ENCODE assay signal across 19 cellular contexts in the genomic region with DNA sequence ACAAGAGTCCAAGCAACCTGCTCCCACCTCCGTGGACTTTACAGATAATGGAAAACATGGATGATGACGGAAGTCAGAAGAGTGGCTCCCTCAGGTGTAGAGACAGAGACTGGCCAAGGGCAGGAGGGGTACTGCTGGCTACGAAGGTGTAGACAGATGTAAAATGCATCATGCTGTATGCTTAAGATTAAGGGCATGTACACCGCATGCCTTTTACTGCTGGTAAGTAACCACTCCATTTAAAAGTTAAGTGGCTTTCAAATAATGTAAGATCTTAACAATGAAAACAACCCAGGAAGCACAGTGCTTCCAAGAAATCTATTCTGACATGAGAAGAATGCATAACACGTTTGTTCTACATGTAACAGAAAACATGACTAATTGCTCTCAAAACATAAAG.
"Had no signal": no experiment of that assay in that cellular context is flagged by ENCODE, and none has a peak within 500 bp of the region (broad histone marks: within the 10 kb centered on the region; RNA-seq: fewer than 3 reads in every experiment).

No MANE protein-coding gene starts in this region.

- H2AFZ ChIP-seq: neural progenitor cell had no signal

- H3K36me3 ChIP-seq: ascending aorta, neural progenitor cell, thoracic aorta, upper lobe of left lung had no signal

- H3K4me3 ChIP-seq: ascending aorta, mucosa of descending colon, neural progenitor cell, thoracic aorta, upper lobe of left lung had no signal

- H3K9ac ChIP-seq: neural progenitor cell had no signal

- H3K27me3 Mint-ChIP-seq: activated CD4-positive, alpha-beta memory T cell treated with anti-CD3 and anti-CD28 coated beads for 36 hours; activated T-helper 17 cell treated with anti-CD3 and anti-CD28 coated beads, Interleukin-2, amount 50 U/mL, for 72 hours; progenitor cell of endocrine pancreas had no signal

- H3K9me3 Mint-ChIP-seq: activated CD4-positive, alpha-beta memory T cell treated with anti-CD3 and anti-CD28 coated beads for 36 hours; activated T-helper 17 cell treated with anti-CD3 and anti-CD28 coated beads, Interleukin-2, amount 50 U/mL, for 72 hours; immature natural killer cell; memory B cell had no signal

- H3K36me3 Mint-ChIP-seq: activated CD4-positive, alpha-beta memory T cell treated with anti-CD3 and anti-CD28 coated beads for 36 hours; immature natural killer cell; memory B cell; naive B cell; neural progenitor cell; stimulated activated naive B cell treated with anti-CD40 and anti-IgM and Interleukin-4, amounts not matched to agents 10 μg/mL and 1 μg/mL and 100 μg/mL, for 72 hours had no signal

- H3K9me3 ChIP-seq: ascending aorta, mucosa of descending colon, thoracic aorta, upper lobe of left lung had no signal

- H3K4me1 ChIP-seq: ascending aorta, neural progenitor cell, upper lobe of left lung had no signal

- DNase-seq: activated CD4-positive, alpha-beta memory T cell treated with anti-CD3 and anti-CD28 coated beads for 36 hours; activated naive CD4-positive, alpha-beta T cell treated with Interleukin-2 at 50 U/mL for 16 hours; activated T-cell treated with anti-CD3 and anti-CD28 coated beads, Interleukin-2, amount 50 U/mL, for 1 hour; effector CD4-positive, alpha-beta T cell; immature natural killer cell; kidney glomerular epithelial cell; left ventricle myocardium superior; mucosa of descending colon; naive B cell; stimulated activated naive B cell treated with anti-CD40 and anti-IgM and Interleukin-4, amounts not matched to agents 10 μg/mL and 1 μg/mL and 100 μg/mL, for 72 hours; upper lobe of left lung had no signal

- ATAC-seq: activated T-helper 17 cell treated with anti-CD3 and anti-CD28 coated beads, Interleukin-2, amount 50 U/mL, for 72 hours; esophagus mucosa; left ventricle myocardium superior; mucosa of descending colon; stimulated activated naive B cell treated with anti-CD40 and anti-IgM and Interleukin-4, amounts not matched to agents 10 μg/mL and 1 μg/mL and 100 μg/mL, for 72 hours had no signal

- H3K4me1 Mint-ChIP-seq: activated T-helper 17 cell treated with anti-CD3 and anti-CD28 coated beads, Interleukin-2, amount 50 U/mL, for 72 hours; immature natural killer cell; memory B cell; naive B cell; neural progenitor cell; stimulated activated naive B cell treated with anti-CD40 and anti-IgM and Interleukin-4, amounts not matched to agents 10 μg/mL and 1 μg/mL and 100 μg/mL, for 72 hours had no signal

- H3K27me3 ChIP-seq: ascending aorta, neural progenitor cell, upper lobe of left lung had no signal

- H3K27ac Mint-ChIP-seq: activated CD4-positive, alpha-beta memory T cell treated with anti-CD3 and anti-CD28 coated beads for 36 hours; activated T-helper 17 cell treated with anti-CD3 and anti-CD28 coated beads, Interleukin-2, amount 50 U/mL, for 72 hours; immature natural killer cell; memory B cell; naive B cell; neural progenitor cell; progenitor cell of endocrine pancreas; stimulated activated naive B cell treated with anti-CD40 and anti-IgM and Interleukin-4, amounts not matched to agents 10 μg/mL and 1 μg/mL and 100 μg/mL, for 72 hours had no signal

- H3K27ac ChIP-seq: ascending aorta, neural progenitor cell, thoracic aorta, upper lobe of left lung, VCaP had no signal

- H3K4me2 ChIP-seq: neural progenitor cell had no signal

- H3K4me3 Mint-ChIP-seq: activated CD4-positive, alpha-beta memory T cell treated with anti-CD3 and anti-CD28 coated beads for 36 hours; activated T-helper 17 cell treated with anti-CD3 and anti-CD28 coated beads, Interleukin-2, amount 50 U/mL, for 72 hours; immature natural killer cell; memory B cell; naive B cell; neural progenitor cell; stimulated activated naive B cell treated with anti-CD40 and anti-IgM and Interleukin-4, amounts not matched to agents 10 μg/mL and 1 μg/mL and 100 μg/mL, for 72 hours had no signal
